21 cellular contexts compared by ENCODE assay signal in the genomic region with DNA sequence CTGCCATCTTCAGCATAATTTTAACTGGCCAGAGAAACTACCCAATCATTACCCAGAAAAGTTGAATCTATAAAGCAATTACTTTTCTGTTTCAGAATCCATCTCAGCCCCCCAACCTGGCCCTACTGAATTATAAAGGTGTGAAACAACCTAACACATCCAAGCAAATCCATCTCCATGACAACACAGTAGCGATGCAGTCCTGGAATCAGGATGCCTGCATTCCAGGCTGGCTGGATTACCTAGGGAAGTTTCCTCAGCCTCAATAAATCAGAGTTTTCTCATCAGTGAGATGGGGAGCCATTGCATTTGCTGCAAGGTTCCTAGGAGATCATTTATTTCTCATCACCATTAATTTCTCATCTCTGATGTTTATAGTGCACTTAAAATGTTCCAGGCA. TPM values are rescaled to one million over a fixed set of nuclear protein-coding genes. Genes with fewer than 3 reads are reported as not detected.
"Had no signal": no experiment of that assay in that cellular context is flagged by ENCODE, and none has a peak within 500 bp of the region (broad histone marks: within the 10 kb centered on the region; RNA-seq: fewer than 3 reads in every experiment).

No MANE protein-coding gene starts in this region.

- H3K4me2 ChIP-seq: PC-9 had no signal

- H3K36me3 ChIP-seq: ascending aorta had no signal

- H2AFZ ChIP-seq: PC-9 had no signal

- H3K4me3 ChIP-seq: ascending aorta, PC-9 had no signal

- H3K27ac ChIP-seq: ascending aorta, PC-9 had no signal

- H3K9me3 ChIP-seq: ascending aorta had no signal

- H3K27me3 ChIP-seq: ascending aorta had no signal

- ATAC-seq: activated CD8-positive, alpha-beta memory T cell treated with anti-CD3 and anti-CD28 coated beads, Interleukin-2, amount 10 ng/mL, durations not matched to agents 7 days and 5 days; activated naive CD4-positive, alpha-beta T cell treated with anti-CD3 and anti-CD28 coated beads, Interleukin-2, amount 50 U/mL, for 72 hours; activated naive CD8-positive, alpha-beta T cell treated with anti-CD3 and anti-CD28 coated beads, Interleukin-2, amount 50 U/mL, for 24 hours had no signal

- DNase-seq: activated B cell treated with CpG ODN at 0.5 μM for 24 hours; activated CD4-positive, alpha-beta T cell treated with anti-CD3 and anti-CD28 coated beads for 1 hour; activated CD4-positive, alpha-beta T cell treated with anti-CD3 and anti-CD28 coated beads, Interleukin-2, amount 10 ng/mL, durations not matched to agents 24 days and 14 days; activated CD4-positive, alpha-beta T cell treated with anti-CD3 and anti-CD28 coated beads, Interleukin-2, amount 50 U/mL, for 48 hours; activated CD8-positive, alpha-beta memory T cell treated with anti-CD3 and anti-CD28 coated beads, Interleukin-2, amount 10 ng/mL, durations not matched to agents 7 days and 5 days; activated effector memory CD4-positive, alpha-beta T cell treated with Interleukin-2 at 50 U/mL for 16 hours; activated naive CD4-positive, alpha-beta T cell; activated naive CD8-positive, alpha-beta T cell treated with anti-CD3 and anti-CD28 coated beads, Interleukin-2, amount 50 U/mL, for 24 hours; activated T-cell treated with anti-CD3 and anti-CD28 coated beads, Interleukin-2, amount 50 U/mL, for 24 hours; amniotic stem cell; Kasumi-1; NCI-H1048; NCI-H1930; NCI-H510A treated with DMSO at 0.1 percent for 48 hours; NCI-H69; PC-9; SHP77 treated with DMSO at 0.1 percent for 48 hours; T-helper 9 cell had no signal

RNA-seq across cellular contexts. Expression of a gene that starts 46.0 kb away (rescaled TPM):
- total RNA-seq: activated B cell treated with CpG ODN at 0.5 μM for 24 hours; activated CD4-positive, alpha-beta T cell treated with anti-CD3 and anti-CD28 coated beads, Interleukin-2, amount 10 ng/mL, durations not matched to agents 24 days and 14 days; activated CD8-positive, alpha-beta memory T cell treated with anti-CD3 and anti-CD28 coated beads, Interleukin-2, amount 10 ng/mL, durations not matched to agents 7 days and 5 days; activated naive CD4-positive, alpha-beta T cell treated with anti-CD3 and anti-CD28 coated beads, Interleukin-2, amount 50 U/mL, for 72 hours; activated T-helper 1 cell treated with anti-CD3 and anti-CD28 coated beads, Interleukin-12 subunit alpha, Interleukin-12 subunit beta, Interleukin-2, Interleukin-4 antibody, amounts not matched to agents 30 ng/mL and 10 ng/mL and 1 ng/mL, durations not matched to agents 14 hours and 24 hours and 36 hours had no signal
